Comparison of ENCODE assay signal across 15 cellular contexts in the genomic region with DNA sequence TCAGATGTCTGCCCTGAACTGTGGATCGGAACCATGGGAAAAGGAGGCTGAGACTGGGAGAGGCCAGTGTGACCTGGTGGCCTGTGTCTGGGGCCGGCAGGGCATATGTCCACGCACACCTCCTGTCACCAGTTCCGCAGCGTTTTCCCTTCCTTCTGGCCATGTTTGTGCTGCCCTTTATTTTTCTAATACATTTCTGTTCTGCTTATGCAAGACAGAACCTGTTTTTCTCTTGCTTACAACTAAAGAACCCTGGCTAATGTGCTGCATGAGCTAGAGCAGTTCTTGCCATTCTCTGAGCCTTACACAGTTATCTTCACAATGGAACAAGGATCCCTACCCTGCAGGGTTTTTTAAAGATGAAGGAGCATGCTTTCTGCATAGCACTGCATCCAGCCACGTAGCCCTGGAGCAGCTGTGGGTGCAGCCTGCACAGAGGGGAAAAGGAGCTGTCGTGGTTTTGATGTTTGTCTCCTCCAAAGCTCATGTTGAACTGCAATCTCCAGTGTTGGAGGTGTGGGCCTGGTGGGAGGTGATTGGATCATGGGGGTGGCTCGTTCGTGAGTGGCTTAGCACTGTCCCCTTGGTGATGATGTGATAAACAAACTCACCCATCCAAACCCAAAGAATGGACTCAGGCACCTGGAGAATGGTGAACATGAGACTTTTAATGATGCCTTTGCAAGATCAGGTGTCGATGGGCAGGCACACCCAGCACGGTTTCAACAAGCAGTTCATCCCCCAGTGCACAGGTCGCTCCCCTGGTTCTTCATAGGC.
"Had no signal": no experiment of that assay in that cellular context is flagged by ENCODE, and none has a peak within 500 bp of the region (broad histone marks: within the 10 kb centered on the region; RNA-seq: fewer than 3 reads in every experiment).

No MANE protein-coding gene starts in this region.

- H2AFZ ChIP-seq: parathyroid adenoma had no signal

- H3K27me3 ChIP-seq: body of pancreas, thyroid gland had no signal

- H3K36me3 ChIP-seq: esophagus squamous epithelium, left ventricle myocardium inferior, thyroid gland had no signal

- H3K4me3 ChIP-seq: body of pancreas, esophagus squamous epithelium, left ventricle myocardium inferior, mucosa of descending colon, thyroid gland had no signal

- DNase-seq: activated CD4-positive, alpha-beta T cell treated with anti-CD3 and anti-CD28 coated beads for 36 hours; activated CD4-positive, alpha-beta T cell treated with anti-CD3 and anti-CD28 coated beads, Interleukin-2, amount 50 U/mL, for 48 hours; activated naive CD4-positive, alpha-beta T cell treated with Interleukin-2 at 50 U/mL for 16 hours; activated T-cell treated with anti-CD3 and anti-CD28 coated beads for 4 hours; body of pancreas; effector memory CD8-positive, alpha-beta T cell; esophagus squamous epithelium; left ventricle myocardium inferior; mesenchymal stem cell; mucosa of descending colon; naive B cell; stimulated activated CD4-positive, alpha-beta T cell treated with anti-CD3 and anti-CD28 coated beads, Interleukin-2, amount 100 ng/mL, for 24 hours; stimulated activated naive CD4-positive, alpha-beta T cell treated with Interleukin-2 at 50 U/mL for 16 hours; thyroid gland had no signal

- H3K4me1 ChIP-seq: body of pancreas, left ventricle myocardium inferior, parathyroid adenoma had no signal

- H3K9me3 ChIP-seq: body of pancreas, mucosa of descending colon, thyroid gland had no signal

- ATAC-seq: activated CD4-positive, alpha-beta T cell treated with anti-CD3 and anti-CD28 coated beads for 36 hours; body of pancreas; effector memory CD8-positive, alpha-beta T cell; mucosa of descending colon had no signal

- H3K27ac ChIP-seq: body of pancreas, esophagus squamous epithelium, left ventricle myocardium inferior, parathyroid adenoma, thyroid gland had no signal

- H3K9ac ChIP-seq: parathyroid adenoma had no signal
